Comparison of ENCODE assay signal across 2 cellular contexts in genomic region chr1:4661595-4661917, GRCh38.
A peak's percentile ranks its signal among the peaks of the same experiment; 100 is the strongest.
TF ChIP-seq lines count a peak whose summit lies in the region.

No MANE protein-coding gene starts in this region.

TF ChIP-seq in IMR-90, 13 proteins besides CTCF, POLR2A, EP300 and RAD21:
- TF ChIP-seq RFX5 (IDR thresholded peaks at IDR 0.05; ENCODE audit: low read depth, low read length) (no peak), USF2 (IDR thresholded peaks at IDR 0.05; ENCODE audit: low read depth, low read length) (no peak), MAZ (IDR thresholded peaks at IDR 0.05; ENCODE audit: borderline replicate concordance, low read depth, low read length) (no peak), MAFK (IDR thresholded peaks at IDR 0.05; ENCODE audit: low read depth, low read length) (peak; percentile 45), ELK1 (IDR thresholded peaks at IDR 0.05; ENCODE audit: borderline replicate concordance, low read depth, low read length) (no peak)

TF ChIP-seq in K562, 482 proteins besides CTCF, POLR2A, EP300 and RAD21:
- TF ChIP-seq TSC22D4 (tag; IDR thresholded peaks at IDR 0.05) (no peak), BRF2 (IDR thresholded peaks at IDR 0.05; ENCODE audit: borderline replicate concordance, insufficient read depth, insufficient read length) (no peak), ZNF316 (IDR thresholded peaks at IDR 0.05) (peak; percentile 37; the same call in 1 of the 2 replicates)
